18 cellular contexts compared by ENCODE assay signal in the genomic region with DNA sequence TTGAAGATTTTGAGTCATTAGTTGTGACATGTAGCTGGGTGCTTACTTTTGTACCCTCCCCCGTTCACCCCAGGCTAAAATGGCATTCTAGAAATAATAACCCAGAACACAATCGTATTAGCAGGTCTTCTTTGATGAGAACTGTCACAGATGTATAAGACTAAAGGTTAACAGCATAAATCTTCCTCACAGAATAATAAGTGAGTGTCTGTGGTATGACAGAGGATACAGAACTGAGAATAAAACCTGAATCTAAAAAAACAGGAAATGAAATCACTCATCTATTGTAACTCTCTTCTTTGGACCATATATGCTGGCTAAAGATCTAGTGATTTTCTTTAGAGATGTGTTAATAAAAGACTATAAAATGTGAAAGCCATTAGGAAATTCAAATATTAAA.
DNase-seq lines count a peak whose midpoint lies in the region; ATAC-seq and TF ChIP-seq lines count a peak whose summit lies in the region.
"Had no signal": no experiment of that assay in that cellular context is flagged by ENCODE, and none has a peak within 500 bp of the region (broad histone marks: within the 10 kb centered on the region; RNA-seq: fewer than 3 reads in every experiment).

No MANE protein-coding gene starts in this region.

- ATAC-seq in GM18511 (IDR thresholded peaks at IDR 0.05; ENCODE audit: unreplicated experiment), result peak; percentile 99
- ATAC-seq in GM21515 (IDR thresholded peaks at IDR 0.05; ENCODE audit: unreplicated experiment), result peak; percentile 83
- ATAC-seq in HG03175 (IDR thresholded peaks at IDR 0.05; ENCODE audit: unreplicated experiment), result peak; percentile 95
- ATAC-seq in right cardiac atrium, result no peak
- ATAC-seq: activated CD4-positive, CD25-positive, alpha-beta regulatory T cell treated with anti-CD3 and anti-CD28 coated beads, Interleukin-2, amount 50 U/mL, for 24 hours; activated naive CD8-positive, alpha-beta T cell treated with anti-CD3 and anti-CD28 coated beads, Interleukin-2, amount 50 U/mL, for 24 hours; heart right ventricle; natural killer cell treated with Interleukin-12 subunit alpha and Interleukin-12 subunit beta and Interleukin-15 and Interleukin-18, amount 100 ng/mL, for 72 hours; right lobe of liver; stimulated activated naive CD8-positive, alpha-beta T cell treated with anti-CD3 and anti-CD28 coated beads, Interleukin-15, Interleukin-2, amounts not matched to agents 100 U/mL and 50 U/mL, for 24 hours had no signal

- H3K4me3 ChIP-seq in OCI-LY7 (ENCODE audit: low read depth, low read length, poor library complexity, severe bottlenecking), result peak overlapping the region; percentile 32
- H3K4me3 ChIP-seq in right cardiac atrium (ENCODE audit: low read length), result no peak overlapping the region
- H3K4me3 ChIP-seq: heart right ventricle, right lobe of liver had no signal

- peaks cover 22% of the 10 kb centered on the region for H3K4me1 ChIP-seq in OCI-LY7 (ENCODE audit: insufficient read depth, low read length, poor library complexity, severe bottlenecking)
- no peaks in the 10 kb centered on the region for H3K4me1 ChIP-seq in right cardiac atrium (ENCODE audit: control insufficient read depth, insufficient read depth, low read length)
- H3K4me1 ChIP-seq: heart right ventricle, right lobe of liver had no signal

- no peaks in the 10 kb centered on the region for H3K9me2 ChIP-seq in OCI-LY7 (ENCODE audit: insufficient read depth, low read length)

- intact Hi-C loops in OCI-LY7 (cut with micrococcal nuclease; ENCODE audit: unreplicated experiment), result loop anchor here (1.0 to 5.0 kb wide), 2 partner anchors 21 to 56 kb away; no protein-coding TSS in a partner anchor
- intact Hi-C loops in right cardiac atrium (cut with DNase I), result no loop called here

- CTCF ChIA-PET in OCI-LY7 (lab: Charles Lee; ENCODE audit: unreplicated experiment), result no interaction called here

- no peaks in the 10 kb centered on the region for H3K79me2 ChIP-seq in OCI-LY7 (ENCODE audit: insufficient read depth, low read depth, low read length)

- POLR2A ChIA-PET in OCI-LY7 (lab: Charles Lee), result interaction anchor here (0.8 to 1.5 kb wide), 6 partner anchors 8 to 107 kb away, joined by 3 to 4 read pairs (median 3); no protein-coding TSS in a partner anchor

- no peaks in the 10 kb centered on the region for H3K27me3 ChIP-seq in right cardiac atrium (ENCODE audit: control insufficient read depth, insufficient read depth)
- H3K27me3 ChIP-seq: heart right ventricle, right lobe of liver had no signal

- no peak for TF ChIP-seq CTCF in OCI-LY7 (conservative IDR thresholded peaks at IDR 0.05; ENCODE audit: low read length)

- H2AFZ ChIP-seq in OCI-LY7 (ENCODE audit: low read length), result peak overlapping the region; percentile 98

- H3K9me3 ChIP-seq in OCI-LY7 (ENCODE audit: low read length) (peaks cover 5% of the 10 kb centered on the region; the same call in 1 of the 2 replicates), right cardiac atrium (ENCODE audit: control insufficient read depth, low read length) (no peaks in the 10 kb centered on the region)
- H3K9me3 ChIP-seq: heart right ventricle, right lobe of liver had no signal

- peak overlapping the region; percentile 79 for H3K27ac ChIP-seq in OCI-LY7 (ENCODE audit: low read depth, low read length, poor library complexity, severe bottlenecking)
- no peak overlapping the region for H3K27ac ChIP-seq in right cardiac atrium (ENCODE audit: low read length)
- H3K27ac ChIP-seq: heart right ventricle, right lobe of liver had no signal

- DNase-seq in OCI-LY7 (ENCODE audit: low spot score) (peak; percentile 70), NCI-H345 treated with DMSO at 0.1 percent for 48 hours (lab: John Stamatoyannopoulos, UW; ENCODE audit: unreplicated experiment) (no peak), right cardiac atrium (no peak), SKM-1 (lab: John Stamatoyannopoulos, UW; ENCODE audit: unreplicated experiment) (no peak), NCI-H1048 (lab: John Stamatoyannopoulos, UW) (no peak)
- DNase-seq: activated naive CD8-positive, alpha-beta T cell treated with anti-CD3 and anti-CD28 coated beads, Interleukin-2, amount 50 U/mL, for 24 hours; AML-193; H9; heart right ventricle; OCI-M1; right lobe of liver; stimulated activated CD4-positive, alpha-beta T cell treated with anti-CD3 and anti-CD28 coated beads, Interleukin-4, amount 100 ng/mL, for 4 hours; stimulated activated naive CD8-positive, alpha-beta T cell treated with anti-CD3 and anti-CD28 coated beads, Interleukin-15, Interleukin-2, amounts not matched to agents 100 U/mL and 50 U/mL, for 24 hours had no signal

- WGBS in right cardiac atrium, result 67% methylated on average over 2 of the region's 2 CpGs

- peak overlapping the region; percentile 72 for H3K4me2 ChIP-seq in OCI-LY7 (ENCODE audit: low read length)

- no TSS peak for BruUV-seq in OCI-LY7 (replicated peaks; lab: Mats Ljungman, UMichigan)

- no peaks in the 10 kb centered on the region for H3K36me3 ChIP-seq in OCI-LY7 (ENCODE audit: insufficient read depth, low read length)
- H3K36me3 ChIP-seq: heart right ventricle, right lobe of liver had no signal

- H4K20me1 ChIP-seq in OCI-LY7 (ENCODE audit: insufficient read depth, low read length), result no peaks in the 10 kb centered on the region

Comparison
In these comparisons a context has a peak if more than half of its experiments do, and no peak if none do; other contexts are left out.
1. ATAC-seq: peak in GM18511 (single experiment), GM21515 (single experiment) and HG03175 (single experiment); none in right cardiac atrium (0 of 2).